ENCODE assay signal across 15 cellular contexts in genomic region chr9:128024761-128025308, GRCh38. TPM values are rescaled to one million over a fixed set of nuclear protein-coding genes. Genes with fewer than 3 reads are reported as not detected.
DNase-seq lines count a peak whose midpoint lies in the region; FAIRE-seq and TF ChIP-seq lines count a peak whose summit lies in the region.
"Had no signal": no experiment of that assay in that cellular context is flagged by ENCODE, and none has a peak within 500 bp of the region (broad histone marks: within the 10 kb centered on the region; RNA-seq: fewer than 3 reads in every experiment).

No MANE protein-coding gene starts in this region.

- CTCF ChIA-PET in CD8-positive, alpha-beta memory T cell (lab: Charles Lee): interaction anchor here (1.0 to 18.2 kb wide), 9 partner anchors 8 to 93 kb away, joined by 3 to 485 read pairs (median 4); partner anchors contain the start of genes EEIG1 and NAIF1
- CTCF ChIA-PET in activated CD4-positive, alpha-beta memory T cell treated with anti-CD3 and anti-CD28 coated beads for 36 hours (lab: Charles Lee): interaction anchor here (0.9 to 5.4 kb wide), 6 partner anchors 10 to 83 kb away, joined by 3 to 47 read pairs (median 26); partner anchors contain the start of gene EEIG1
- CTCF ChIA-PET in Calu3 (lab: Charles Lee): interaction anchor here (0.8 kb wide), 1 partner anchor 28 kb away, joined by 3 read pairs; no protein-coding TSS in a partner anchor

- H3K4me1 ChIP-seq in BLaER1: peaks cover 68% of the 10 kb centered on the region
- peaks cover 88% of the 10 kb centered on the region for H3K4me1 ChIP-seq in CD8-positive, alpha-beta memory T cell (ENCODE audit: insufficient read depth, low read length)
- peaks cover 5% of the 10 kb centered on the region for H3K4me1 ChIP-seq in vagina
- H3K4me1 ChIP-seq in tibial artery: no peaks in the 10 kb centered on the region

- H3K4me3 Mint-ChIP-seq in CD8-positive, alpha-beta memory T cell: peak overlapping the region; percentile 62 to 81 (median 77)
- peak overlapping the region; percentile 12 for H3K4me3 Mint-ChIP-seq in activated CD4-positive, alpha-beta memory T cell treated with anti-CD3 and anti-CD28 coated beads for 36 hours
- H3K4me3 Mint-ChIP-seq in immature natural killer cell: peak overlapping the region; percentile 40 to 86 (median 53)
- no peak overlapping the region for H3K4me3 Mint-ChIP-seq in Calu3 (ENCODE audit: low read depth, unreplicated experiment)

- H3K9me3 Mint-ChIP-seq in CD8-positive, alpha-beta memory T cell: no peaks in the 10 kb centered on the region
- H3K9me3 Mint-ChIP-seq in activated CD4-positive, alpha-beta memory T cell treated with anti-CD3 and anti-CD28 coated beads for 36 hours: no peaks in the 10 kb centered on the region
- no peaks in the 10 kb centered on the region for H3K9me3 Mint-ChIP-seq in immature natural killer cell
- no peaks in the 10 kb centered on the region for H3K9me3 Mint-ChIP-seq in Calu3 (ENCODE audit: low read depth, unreplicated experiment)

- H3K4me3 ChIP-seq in BLaER1 (no peak overlapping the region), vagina (no peak overlapping the region), tibial artery (no peak overlapping the region)
- H3K4me3 ChIP-seq in CD8-positive, alpha-beta memory T cell (ENCODE audit: low read length): peak overlapping the region; percentile 18
- H3K4me3 ChIP-seq: pancreas, SJSA1 had no signal

- H3K27ac Mint-ChIP-seq in CD8-positive, alpha-beta memory T cell: peak overlapping the region; percentile 96 to 99 (median 98)
- peak overlapping the region; percentile 93 for H3K27ac Mint-ChIP-seq in activated CD4-positive, alpha-beta memory T cell treated with anti-CD3 and anti-CD28 coated beads for 36 hours
- peak overlapping the region; percentile 94 to 98 (median 95) for H3K27ac Mint-ChIP-seq in immature natural killer cell
- H3K27ac Mint-ChIP-seq in Calu3 (ENCODE audit: unreplicated experiment): no peak overlapping the region

- POLR2A ChIA-PET in CD8-positive, alpha-beta memory T cell (lab: Charles Lee): interaction anchor here (0.6 to 3.4 kb wide), 6 partner anchors 10 to 81 kb away, joined by 3 to 29 read pairs (median 8); partner anchors contain the start of genes EEIG1 and NAIF1
- POLR2A ChIA-PET in activated CD4-positive, alpha-beta memory T cell treated with anti-CD3 and anti-CD28 coated beads for 36 hours (lab: Charles Lee): interaction anchor here (0.5 to 4.3 kb wide), 2 partner anchors 39 to 46 kb away, joined by 4 to 45 read pairs; partner anchors contain the start of gene EEIG1

- no peaks in the 10 kb centered on the region for H4K20me1 ChIP-seq in BLaER1

- peaks cover 84 to 97% (median 88%) of the 10 kb centered on the region in 3 donors for H3K4me1 Mint-ChIP-seq in CD8-positive, alpha-beta memory T cell
- peaks cover 84% of the 10 kb centered on the region for H3K4me1 Mint-ChIP-seq in activated CD4-positive, alpha-beta memory T cell treated with anti-CD3 and anti-CD28 coated beads for 36 hours (ENCODE audit: low read depth)
- H3K4me1 Mint-ChIP-seq in immature natural killer cell: peaks cover 79 to 82% of the 10 kb centered on the region in 2 donors
- no peaks in the 10 kb centered on the region for H3K4me1 Mint-ChIP-seq in Calu3 (ENCODE audit: low read depth, unreplicated experiment)

- peak overlapping the region; percentile 71; the same call in 1 of the 2 replicates for H3K4me2 ChIP-seq in BLaER1

- TF ChIP-seq CTCF in vagina (IDR thresholded peaks at IDR 0.05): no peak
- no peak for TF ChIP-seq CTCF in Calu3 (IDR thresholded peaks at IDR 0.05; ENCODE audit: unreplicated experiment)
- no peak for TF ChIP-seq CTCF in tibial artery (IDR thresholded peaks at IDR 0.05)
- no peak for TF ChIP-seq CTCF in D721Med (IDR thresholded peaks at IDR 0.05; ENCODE audit: insufficient read depth, missing control alignments)

- intact Hi-C loops in activated CD4-positive, alpha-beta memory T cell treated with anti-CD3 and anti-CD28 coated beads for 36 hours (cut with micrococcal nuclease): no loop called here
- intact Hi-C loops in vagina (cut with DNase I) (no loop called here), Calu3 (cut with micrococcal nuclease; ENCODE audit: unreplicated experiment) (no loop called here), tibial artery (cut with DNase I; ENCODE audit: low total_unique reads) (loop anchor here (5.0 to 10.0 kb wide), 2 partner anchors 38 to 430 kb away; no protein-coding TSS in a partner anchor)

- BruUV-seq in Calu3 (replicated peaks; lab: Mats Ljungman, UMichigan): no TSS peak

- H3K27me3 ChIP-seq in BLaER1: no peaks in the 10 kb centered on the region
- H3K27me3 ChIP-seq in CD8-positive, alpha-beta memory T cell (ENCODE audit: insufficient read depth, low read length, poor library complexity, severe bottlenecking): no peaks in the 10 kb centered on the region
- H3K27me3 ChIP-seq in vagina: no peaks in the 10 kb centered on the region
- H3K27me3 ChIP-seq in tibial artery: no peaks in the 10 kb centered on the region
- H3K27me3 ChIP-seq: pancreas, SJSA1 had no signal

- no peak for FAIRE-seq in D721Med (lab: Jason Lieb, UNC)
- FAIRE-seq: pancreas, urothelium cell line had no signal

- H3K9ac ChIP-seq in BLaER1: no peak overlapping the region

- no peak for DNase-seq in CD8-positive, alpha-beta memory T cell
- no peak for DNase-seq in activated CD4-positive, alpha-beta memory T cell treated with anti-CD3 and anti-CD28 coated beads for 36 hours
- DNase-seq in immature natural killer cell (peak in 1 of 3 donors; percentile 26), vagina (ENCODE audit: extremely low spot score in 2 of 2) (no peak), Calu3 (no peak), tibial artery (no peak), D721Med (ENCODE audit: insufficient read length, low spot score) (no peak)
- DNase-seq: activated T-cell treated with anti-CD3 and anti-CD28 coated beads for 4 hours, GDM1, NCI-H526 treated with DMSO at 0.1 percent for 48 hours, pancreas, T-helper 9 cell had no signal

- no peaks in the 10 kb centered on the region for H3K36me3 Mint-ChIP-seq in CD8-positive, alpha-beta memory T cell
- H3K36me3 Mint-ChIP-seq in activated CD4-positive, alpha-beta memory T cell treated with anti-CD3 and anti-CD28 coated beads for 36 hours: no peaks in the 10 kb centered on the region
- H3K36me3 Mint-ChIP-seq in immature natural killer cell: no peaks in the 10 kb centered on the region
- H3K36me3 Mint-ChIP-seq in Calu3 (ENCODE audit: insufficient read depth, unreplicated experiment): no peaks in the 10 kb centered on the region

- no peaks in the 10 kb centered on the region for H3K27me3 Mint-ChIP-seq in CD8-positive, alpha-beta memory T cell
- H3K27me3 Mint-ChIP-seq in activated CD4-positive, alpha-beta memory T cell treated with anti-CD3 and anti-CD28 coated beads for 36 hours: no peaks in the 10 kb centered on the region
- H3K27me3 Mint-ChIP-seq in immature natural killer cell (ENCODE audit: low read depth in 3 of 3) (peaks cover 2 to 16% (median 11%) of the 10 kb centered on the region in 3 donors), Calu3 (ENCODE audit: unreplicated experiment) (no peaks in the 10 kb centered on the region)

- H3K27ac ChIP-seq in BLaER1 (no peak overlapping the region), vagina (no peak overlapping the region), tibial artery (no peak overlapping the region)
- no peak overlapping the region for H3K27ac ChIP-seq in CD8-positive, alpha-beta memory T cell (ENCODE audit: low read depth, low read length)
- H3K27ac ChIP-seq: pancreas, SJSA1 had no signal

- H3K9me3 ChIP-seq in BLaER1 (no peaks in the 10 kb centered on the region), vagina (no peaks in the 10 kb centered on the region), tibial artery (no peaks in the 10 kb centered on the region)
- H3K9me3 ChIP-seq in CD8-positive, alpha-beta memory T cell (ENCODE audit: low read length): no peaks in the 10 kb centered on the region
- H3K9me3 ChIP-seq: pancreas, SJSA1 had no signal

- no peak for TF ChIP-seq POLR2A in vagina (IDR thresholded peaks at IDR 0.05)

- no peaks in the 10 kb centered on the region for H3K36me3 ChIP-seq in BLaER1
- H3K36me3 ChIP-seq in CD8-positive, alpha-beta memory T cell (ENCODE audit: insufficient read depth, low read length): no peaks in the 10 kb centered on the region
- no peaks in the 10 kb centered on the region for H3K36me3 ChIP-seq in vagina
- no peaks in the 10 kb centered on the region for H3K36me3 ChIP-seq in tibial artery
- H3K36me3 ChIP-seq: pancreas, SJSA1 had no signal

RNA-seq across cellular contexts. Expression of gene NAIF1, which starts 42.3 kb away (rescaled TPM):
- total RNA-seq in CD8-positive, alpha-beta memory T cell: 10 to 100 TPM; 13.1 to 14.0 TPM
- 13.5 TPM for polyA plus RNA-seq in CD8-positive, alpha-beta memory T cell
- total RNA-seq in activated CD4-positive, alpha-beta memory T cell treated with anti-CD3 and anti-CD28 coated beads for 36 hours: 10 to 100 TPM; 10.2 to 14.5 TPM
- 10 to 100 TPM in 2 of 3 donors, 1 to 10 TPM in 1; 5.1 to 17.2 (median 10.5) TPM for polyA plus RNA-seq in immature natural killer cell
- total RNA-seq in vagina: 13.3 TPM
- 6.7 and 9.0 TPM in 2 replicates for total RNA-seq in Calu3 (2022)

RNA-seq across cellular contexts. Expression of gene SLC25A25, which starts 43.2 kb away (rescaled TPM):
- 10 to 100 TPM; 17.7 to 17.8 TPM for total RNA-seq in CD8-positive, alpha-beta memory T cell
- 19.8 TPM for polyA plus RNA-seq in CD8-positive, alpha-beta memory T cell
- 10 to 100 TPM; 17.1 to 17.3 TPM for total RNA-seq in activated CD4-positive, alpha-beta memory T cell treated with anti-CD3 and anti-CD28 coated beads for 36 hours
- polyA plus RNA-seq in immature natural killer cell: 1 to 10 TPM; 2.8 to 8.8 (median 4.9) TPM
- total RNA-seq in vagina: 44.4 TPM
- total RNA-seq in Calu3 (2022): 19.5 and 22.1 TPM in 2 replicates

RNA-seq across cellular contexts. Expression of gene EEIG1, which starts 44.0 kb away (rescaled TPM):
- 10 to 100 TPM; 82.2 to 93.3 TPM for total RNA-seq in CD8-positive, alpha-beta memory T cell
- polyA plus RNA-seq in CD8-positive, alpha-beta memory T cell: 167 TPM
- 10 to 100 TPM; 50.7 to 58.0 TPM for total RNA-seq in activated CD4-positive, alpha-beta memory T cell treated with anti-CD3 and anti-CD28 coated beads for 36 hours
- 10 to 100 TPM in 2 of 3 donors, 1 to 10 TPM in 1; 7.6 to 19.6 (median 14.7) TPM for polyA plus RNA-seq in immature natural killer cell
- total RNA-seq in vagina: 30.9 TPM
- 80.7 and 84.6 TPM in 2 replicates for total RNA-seq in Calu3 (2022)
